8 cellular contexts compared by ENCODE assay signal in the genomic region with DNA sequence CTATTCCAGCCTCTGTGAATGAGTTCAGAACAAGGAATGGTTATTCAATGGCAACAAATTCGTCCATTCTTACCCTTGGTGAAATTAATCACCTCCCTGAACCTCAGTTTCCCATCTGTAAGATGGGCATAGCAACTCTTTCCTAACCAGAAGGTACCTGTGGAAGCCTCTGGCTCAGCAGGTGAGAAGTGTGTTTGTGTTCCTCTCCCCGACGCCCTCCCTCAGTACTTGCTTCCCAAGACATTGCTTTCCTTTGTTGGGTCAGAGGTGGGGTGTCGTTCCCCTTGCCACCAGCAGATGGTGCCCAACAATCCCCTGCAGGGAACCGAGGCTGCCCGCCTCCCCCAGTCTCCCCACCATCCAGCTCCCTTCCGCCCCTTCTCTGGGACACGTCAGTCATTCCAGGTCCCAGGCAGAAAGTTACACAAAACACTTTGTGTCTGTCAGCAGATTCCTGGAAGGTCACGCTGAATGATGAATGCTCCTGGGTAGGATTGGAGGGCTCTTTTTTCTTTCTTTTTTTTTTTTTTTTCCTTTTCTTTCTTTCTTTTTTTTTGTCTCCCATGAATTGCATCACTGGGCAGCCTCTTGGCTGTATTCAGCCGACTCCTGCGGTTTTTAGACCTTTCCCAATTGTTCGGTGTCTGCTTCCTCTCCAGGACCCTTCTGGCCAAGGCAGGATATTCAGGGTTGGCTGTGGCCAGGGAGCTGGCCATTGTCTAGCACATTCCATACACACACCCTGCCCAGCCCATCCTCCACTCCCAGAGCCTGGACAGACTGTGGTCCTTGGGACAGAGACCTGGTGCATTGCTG.
DNase-seq lines count a peak whose midpoint lies in the region; ATAC-seq, FAIRE-seq and TF ChIP-seq lines count a peak whose summit lies in the region.

No MANE protein-coding gene starts in this region.

- TF ChIP-seq CTCF in CD8-positive, alpha-beta T cell (IDR thresholded peaks at IDR 0.05): peak; percentile 97
- TF ChIP-seq CTCF in astrocyte (IDR thresholded peaks at IDR 0.05; ENCODE audit: insufficient read depth, low read depth, low read length): peak; percentile 89

- no peak overlapping the region for H3K27ac ChIP-seq in CD8-positive, alpha-beta T cell (ENCODE audit: low read depth, low read length)
- peak overlapping the region; percentile 14 for H3K27ac ChIP-seq in astrocyte (ENCODE audit: low read depth, low read length)

- peaks cover 12% of the 10 kb centered on the region for H3K4me1 Mint-ChIP-seq in CD8-positive, alpha-beta T cell (ENCODE audit: low read depth)
- H3K4me1 Mint-ChIP-seq in astrocyte (ENCODE audit: low read depth, unreplicated experiment): peaks cover 1% of the 10 kb centered on the region

- H3K4me2 ChIP-seq in astrocyte (ENCODE audit: low read length) (peak overlapping the region; percentile 73), skeletal muscle satellite cell (ENCODE audit: low read length) (peak overlapping the region; percentile 62)

- peak; percentile 27 to 81 (median 65) for DNase-seq in CD8-positive, alpha-beta T cell
- peak; percentile 90 for DNase-seq in LHCN-M2 (ENCODE audit: low read depth)
- DNase-seq in T-helper 1 cell: peak; percentile 33 to 60 (median 53)
- DNase-seq in astrocyte (ENCODE audit: low read depth): peak; percentile 94
- DNase-seq in hippocampal formation (lab: John Stamatoyannopoulos, UW): peak; percentile 63 to 69

- peaks cover 2% of the 10 kb centered on the region for H3K27me3 Mint-ChIP-seq in CD8-positive, alpha-beta T cell (ENCODE audit: low read depth)
- H3K27me3 Mint-ChIP-seq in astrocyte (ENCODE audit: low read depth, unreplicated experiment): peaks cover 18% of the 10 kb centered on the region

- peak overlapping the region; percentile 27 for H3K4me3 Mint-ChIP-seq in CD8-positive, alpha-beta T cell
- H3K4me3 Mint-ChIP-seq in astrocyte (ENCODE audit: unreplicated experiment): no peak overlapping the region

- H3K9ac ChIP-seq in astrocyte (ENCODE audit: low read length): peak overlapping the region; percentile 16
- H3K9ac ChIP-seq in skeletal muscle satellite cell (ENCODE audit: low read depth, low read length): peak overlapping the region; percentile 32

- intact Hi-C loops in CD8-positive, alpha-beta T cell (cut with DNase I, micrococcal nuclease): loop anchor here (1.0 to 10.0 kb wide), 7 partner anchors 461 to 1143 kb away; a partner anchor contains a TSS

- H4K20me1 ChIP-seq in astrocyte (ENCODE audit: insufficient read depth, low read length): no peaks in the 10 kb centered on the region

- H3K9me3 Mint-ChIP-seq in CD8-positive, alpha-beta T cell: no peaks in the 10 kb centered on the region
- peaks cover 13% of the 10 kb centered on the region for H3K9me3 Mint-ChIP-seq in astrocyte (ENCODE audit: unreplicated experiment)

- no peak for FAIRE-seq in astrocyte (lab: Jason Lieb, UNC)

- H2AFZ ChIP-seq in astrocyte (ENCODE audit: low read depth, low read length): peak overlapping the region; percentile 46

- peak; percentile 93 for ATAC-seq in CD8-positive, alpha-beta T cell
- peak; percentile 1 for ATAC-seq in GM19468 (IDR thresholded peaks at IDR 0.05; ENCODE audit: extremely low read depth, unreplicated experiment)
- no peak for ATAC-seq in GM21786 (IDR thresholded peaks at IDR 0.05; ENCODE audit: unreplicated experiment)

- H3K9me3 ChIP-seq in CD8-positive, alpha-beta T cell (ENCODE audit: low read length): no peaks in the 10 kb centered on the region
- H3K9me3 ChIP-seq in astrocyte (ENCODE audit: insufficient read depth, low read depth, low read length): peaks cover 11% of the 10 kb centered on the region
- H3K9me3 ChIP-seq in skeletal muscle satellite cell (replicated peaks; ENCODE audit: low read length): no peaks in the 10 kb centered on the region

- no peaks in the 10 kb centered on the region for H3K79me2 ChIP-seq in astrocyte (ENCODE audit: insufficient read depth, low read length)

- H3K36me3 ChIP-seq in CD8-positive, alpha-beta T cell (ENCODE audit: insufficient read depth, low read length): no peaks in the 10 kb centered on the region
- H3K36me3 ChIP-seq in astrocyte (ENCODE audit: insufficient read depth, low read length) (no peaks in the 10 kb centered on the region), skeletal muscle satellite cell (ENCODE audit: insufficient read depth, low read length) (no peaks in the 10 kb centered on the region)

- H3K36me3 Mint-ChIP-seq in CD8-positive, alpha-beta T cell: no peaks in the 10 kb centered on the region
- peaks cover 5% of the 10 kb centered on the region for H3K36me3 Mint-ChIP-seq in astrocyte (ENCODE audit: low read depth, unreplicated experiment)

- no peak overlapping the region for H3K27ac Mint-ChIP-seq in CD8-positive, alpha-beta T cell
- H3K27ac Mint-ChIP-seq in astrocyte (ENCODE audit: unreplicated experiment): peak overlapping the region; percentile 59

- POLR2A ChIA-PET in CD8-positive, alpha-beta T cell (lab: Charles Lee): no interaction called here

- H3K4me3 ChIP-seq in CD8-positive, alpha-beta T cell (ENCODE audit: low read depth, low read length): no peak overlapping the region
- H3K4me3 ChIP-seq in astrocyte (ENCODE audit: insufficient read depth, low read depth, low read length) (peak overlapping the region; percentile 12), skeletal muscle satellite cell (ENCODE audit: low read length) (peak overlapping the region; percentile 20)

- no peaks in the 10 kb centered on the region for H3K27me3 ChIP-seq in CD8-positive, alpha-beta T cell (ENCODE audit: insufficient read depth, low read length)
- H3K27me3 ChIP-seq in astrocyte (ENCODE audit: insufficient read depth, low read length) (peaks cover 2% of the 10 kb centered on the region), skeletal muscle satellite cell (ENCODE audit: control insufficient read depth, insufficient read depth, low read length) (no peaks in the 10 kb centered on the region)

- peaks cover 3% of the 10 kb centered on the region for H3K4me1 ChIP-seq in CD8-positive, alpha-beta T cell (ENCODE audit: insufficient read depth, low read length)
- H3K4me1 ChIP-seq in astrocyte (ENCODE audit: insufficient read depth, low read length) (peaks cover 7% of the 10 kb centered on the region), skeletal muscle satellite cell (ENCODE audit: control insufficient read depth, insufficient read depth, low read length) (peaks cover 6% of the 10 kb centered on the region)

- CTCF ChIA-PET in CD8-positive, alpha-beta T cell (lab: Charles Lee): interaction anchor here (0.6 to 6.1 kb wide), 30 partner anchors 8 to 1143 kb away, joined by 3 to 62 read pairs (median 4); a partner anchor contains a TSS
